9 cellular contexts compared by ENCODE assay signal in the genomic region with DNA sequence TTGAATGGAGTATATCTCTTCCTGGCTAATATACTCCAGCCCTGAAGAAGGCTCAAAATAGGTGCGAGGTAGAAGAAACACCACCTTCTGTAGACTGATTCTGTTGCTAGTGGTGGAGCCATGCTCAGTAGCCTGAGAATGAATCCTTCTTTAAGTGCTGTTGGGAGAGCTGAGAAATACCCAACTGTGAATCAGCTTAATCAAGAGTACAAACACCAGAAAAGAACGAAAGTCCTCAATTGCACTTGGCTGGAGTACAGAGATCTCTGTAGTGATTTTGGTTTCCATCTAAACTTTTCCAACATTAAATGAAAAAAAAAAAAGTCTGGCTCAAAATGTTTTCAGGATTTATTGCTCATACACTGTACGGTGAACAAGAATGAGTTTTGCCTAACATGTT.
"Had no signal": no experiment of that assay in that cellular context is flagged by ENCODE, and none has a peak within 500 bp of the region (broad histone marks: within the 10 kb centered on the region; RNA-seq: fewer than 3 reads in every experiment).

No MANE protein-coding gene starts in this region.

- H3K36me3 ChIP-seq: esophagus squamous epithelium, gastroesophageal sphincter, pancreas had no signal

- ATAC-seq: activated T-cell treated with anti-CD3 and anti-CD28 coated beads, Interleukin-2, amount 50 U/mL, for 4 hours; gastroesophageal sphincter; pancreas had no signal

- H3K4me3 ChIP-seq: esophagus squamous epithelium, gastroesophageal sphincter, pancreas, testis had no signal

- H3K4me1 ChIP-seq: esophagus squamous epithelium, gastroesophageal sphincter, pancreas, testis had no signal

- DNase-seq: activated B cell treated with CpG ODN at 0.5 μM for 24 hours; activated gamma-delta T cell; activated T-cell treated with anti-CD3 and anti-CD28 coated beads, Interleukin-2, amount 50 U/mL, for 4 hours; anterior cingulate cortex; esophagus squamous epithelium; pancreas; stimulated activated CD4-positive, alpha-beta T cell treated with anti-CD3 and anti-CD28 coated beads, Interleukin-4, amount 100 ng/mL, for 24 hours; testis had no signal

- H3K27ac ChIP-seq: esophagus squamous epithelium, gastroesophageal sphincter, pancreas, testis had no signal

- H3K27me3 ChIP-seq: esophagus squamous epithelium, gastroesophageal sphincter, pancreas, testis had no signal

- H3K9me3 ChIP-seq: esophagus squamous epithelium, gastroesophageal sphincter, pancreas, testis had no signal
